In genomic region chr7:94449151-94449725, GRCh38 we compare ENCODE assay signal across 9 cellular contexts. TPM values are rescaled to one million over a fixed set of nuclear protein-coding genes. Genes with fewer than 3 reads are reported as not detected.
A peak's percentile ranks its signal among the peaks of the same experiment; 100 is the strongest.
DNase-seq lines count a peak whose midpoint lies in the region; ATAC-seq, FAIRE-seq and TF ChIP-seq lines count a peak whose summit lies in the region.
"Had no signal": no experiment of that assay in that cellular context is flagged by ENCODE, and none has a peak within 500 bp of the region (broad histone marks: within the 10 kb centered on the region; RNA-seq: fewer than 3 reads in every experiment).

No MANE protein-coding gene starts in this region.

- no peak for DNase-seq in CD8-positive, alpha-beta T cell
- DNase-seq in endothelial cell of umbilical vein (ENCODE audit: low read depth, low spot score) (peak; percentile 51), COLO668 (lab: John Stamatoyannopoulos, UW; ENCODE audit: unreplicated experiment) (no peak)

- H3K4me3 ChIP-seq in CD8-positive, alpha-beta T cell (ENCODE audit: low read depth, low read length) = no peak overlapping the region
- no peak overlapping the region for H3K4me3 ChIP-seq in endothelial cell of umbilical vein (replicated peaks in 1 of 3; ENCODE audit: insufficient read depth in 1 of 3, low read depth in 1 of 3, low read length in 3 of 3)
- H3K4me3 ChIP-seq in neural cell (ENCODE audit: low read length) = no peak overlapping the region

- TF ChIP-seq POLR2A in endothelial cell of umbilical vein (IDR thresholded peaks at IDR 0.05; ENCODE audit: low read depth, low read length) = no peak

- no peaks in the 10 kb centered on the region for H3K36me3 ChIP-seq in CD8-positive, alpha-beta T cell (ENCODE audit: insufficient read depth, low read length)
- no peaks in the 10 kb centered on the region for H3K36me3 ChIP-seq in endothelial cell of umbilical vein (ENCODE audit: control insufficient read depth in 2 of 2, extremely low read depth in 1 of 2, insufficient read depth in 2 of 2, low read length in 2 of 2)
- H3K36me3 ChIP-seq in neural cell (ENCODE audit: insufficient read depth, low read length) = no peaks in the 10 kb centered on the region

- peaks cover 10% of the 10 kb centered on the region for H3K27me3 Mint-ChIP-seq in CD8-positive, alpha-beta T cell (ENCODE audit: low read depth)

- no peaks in the 10 kb centered on the region for H3K9me3 ChIP-seq in CD8-positive, alpha-beta T cell (ENCODE audit: low read length)
- H3K9me3 ChIP-seq in endothelial cell of umbilical vein (replicated peaks; ENCODE audit: control insufficient read depth, insufficient read depth, low read length) (no peaks in the 10 kb centered on the region), neural cell (ENCODE audit: low read length) (no peaks in the 10 kb centered on the region)

- no peaks in the 10 kb centered on the region for H3K4me1 ChIP-seq in CD8-positive, alpha-beta T cell (ENCODE audit: insufficient read depth, low read length)
- peaks cover 3% of the 10 kb centered on the region for H3K4me1 ChIP-seq in endothelial cell of umbilical vein (ENCODE audit: control insufficient read depth, extremely low read depth, insufficient read depth, low read length)

- FAIRE-seq in endothelial cell of umbilical vein (lab: Jason Lieb, UNC) = peak; percentile 70

- no peaks in the 10 kb centered on the region for H3K36me3 Mint-ChIP-seq in CD8-positive, alpha-beta T cell
- H3K36me3 Mint-ChIP-seq: IgD-negative memory B cell had no signal

- H3K79me2 ChIP-seq in endothelial cell of umbilical vein (ENCODE audit: control insufficient read depth, insufficient read depth, low read length) (no peaks in the 10 kb centered on the region), neural cell (replicated peaks; ENCODE audit: insufficient read depth, low read length) (no peaks in the 10 kb centered on the region)

- no peak overlapping the region for H2AFZ ChIP-seq in endothelial cell of umbilical vein (ENCODE audit: low read depth, low read length)
- no peak overlapping the region for H2AFZ ChIP-seq in neural cell (ENCODE audit: low read depth, low read length)

- H3K9me3 Mint-ChIP-seq in CD8-positive, alpha-beta T cell = no peaks in the 10 kb centered on the region
- H3K9me3 Mint-ChIP-seq: IgD-negative memory B cell had no signal

- POLR2A ChIA-PET in CD8-positive, alpha-beta T cell (lab: Charles Lee) = interaction anchor here (1.1 kb wide), 1 partner anchor 10 kb away, joined by 3 read pairs; no protein-coding TSS in a partner anchor
- POLR2A ChIA-PET in endothelial cell of umbilical vein (lab: Charles Lee) = no interaction called here

- no peaks in the 10 kb centered on the region for H3K9me1 ChIP-seq in endothelial cell of umbilical vein (replicated peaks; ENCODE audit: control insufficient read depth, extremely low read depth, insufficient read depth, low read length)

- H3K27ac ChIP-seq in CD8-positive, alpha-beta T cell (ENCODE audit: low read depth, low read length) = no peak overlapping the region
- no peak overlapping the region for H3K27ac ChIP-seq in endothelial cell of umbilical vein (ENCODE audit: insufficient read depth, low read depth, low read length)
- H3K27ac ChIP-seq in neural cell (ENCODE audit: low read length) = no peak overlapping the region

- no peak overlapping the region for H3K9ac ChIP-seq in endothelial cell of umbilical vein (replicated peaks; ENCODE audit: extremely low read depth, insufficient read depth, low read length)
- no peak overlapping the region for H3K9ac ChIP-seq in neural cell (ENCODE audit: low read length)

- H3K27ac Mint-ChIP-seq in CD8-positive, alpha-beta T cell = no peak overlapping the region
- H3K27ac Mint-ChIP-seq: IgD-negative memory B cell had no signal

- no peaks in the 10 kb centered on the region for H3K4me1 Mint-ChIP-seq in CD8-positive, alpha-beta T cell (ENCODE audit: low read depth)

- dilution Hi-C loops in endothelial cell of umbilical vein (cut with MboI; ENCODE audit: extremely low pct_ligation_motif_present, low sequenced_read_pairs) = loop anchor here (25.0 kb wide), 1 partner anchor 162 kb away; no protein-coding TSS in a partner anchor

- TF ChIP-seq EP300 in Ishikawa (IDR thresholded peaks at IDR 0.05; ENCODE audit: borderline replicate concordance) (no peak), neural cell (conservative IDR thresholded peaks at IDR 0.05; ENCODE audit: poor library complexity, severe bottlenecking) (no peak)

- no peaks in the 10 kb centered on the region for H4K20me1 ChIP-seq in endothelial cell of umbilical vein (replicated peaks; ENCODE audit: control insufficient read depth, extremely low read depth, insufficient read depth, low read length)
- H4K20me1 ChIP-seq in neural cell (ENCODE audit: insufficient read depth) = no peaks in the 10 kb centered on the region

- H3K4me2 ChIP-seq in endothelial cell of umbilical vein (ENCODE audit: insufficient read depth, low read length) (no peak overlapping the region), neural cell (ENCODE audit: low read length) (no peak overlapping the region)

- no peaks in the 10 kb centered on the region for H3K27me3 ChIP-seq in CD8-positive, alpha-beta T cell (ENCODE audit: insufficient read depth, low read length)
- H3K27me3 ChIP-seq in endothelial cell of umbilical vein (ENCODE audit: control insufficient read depth in 2 of 2, insufficient read depth in 2 of 2, low read length in 2 of 2) = no peaks in the 10 kb centered on the region
- no peaks in the 10 kb centered on the region for H3K27me3 ChIP-seq in neural cell (ENCODE audit: insufficient read depth, low read depth, low read length)

- intact Hi-C loops in CD8-positive, alpha-beta T cell (cut with DNase I, micrococcal nuclease) = loop anchor here (1.0 to 5.0 kb wide), 3 partner anchors 63 to 1028 kb away; no protein-coding TSS in a partner anchor
- intact Hi-C loops in endothelial cell of umbilical vein (cut with micrococcal nuclease) = loop anchor here (1.0 to 10.0 kb wide), 7 partner anchors 207 to 1028 kb away; partner anchors contain the start of gene SGCE

- CTCF ChIA-PET in CD8-positive, alpha-beta T cell (lab: Charles Lee) = interaction anchor here (0.9 to 4.1 kb wide), 12 partner anchors 8 to 1028 kb away, joined by 3 to 88 read pairs (median 4); partner anchors contain the start of gene SGCE
- CTCF ChIA-PET in endothelial cell of umbilical vein (lab: Charles Lee) = interaction anchor here (0.6 to 7.5 kb wide), 111 partner anchors 8 to 1241 kb away, joined by 3 to 131 read pairs (median 4); partner anchors contain the start of genes ASB4, CASD1 and SGCE

- peak; percentile 36 for ATAC-seq in CD8-positive, alpha-beta T cell
- peak; percentile 76 for ATAC-seq in GM19351 (IDR thresholded peaks at IDR 0.05; ENCODE audit: unreplicated experiment)
- ATAC-seq in HG03457 (IDR thresholded peaks at IDR 0.05; ENCODE audit: unreplicated experiment) = no peak

- H3F3A ChIP-seq in neural cell (ENCODE audit: insufficient read depth, low read length, poor library complexity, severe bottlenecking) = peaks cover 11% of the 10 kb centered on the region

- TF ChIP-seq CTCF in CD8-positive, alpha-beta T cell (IDR thresholded peaks at IDR 0.05) = peak; percentile 73
- TF ChIP-seq CTCF in endothelial cell of umbilical vein (IDR thresholded peaks at IDR 0.05; ENCODE audit: extremely low read depth in 1 of 2, insufficient read depth in 1 of 2, low read depth in 1 of 2, low read length in 2 of 2) (peak; percentile 27 to 38), neural cell (IDR thresholded peaks at IDR 0.05; ENCODE audit: poor library complexity, severe bottlenecking) (peak; percentile 61)

- no peaks in the 10 kb centered on the region for H3K9me2 ChIP-seq in neural cell (ENCODE audit: insufficient read depth, low read length)

- no peak overlapping the region for H3K4me3 Mint-ChIP-seq in CD8-positive, alpha-beta T cell
- H3K4me3 Mint-ChIP-seq: IgD-negative memory B cell had no signal

- BruUV-seq in endothelial cell of umbilical vein (replicated peaks; lab: Mats Ljungman, UMichigan) = no TSS peak

- TF ChIP-seq RAD21 in Ishikawa (IDR thresholded peaks at IDR 0.05; ENCODE audit: low read depth) = peak; percentile 83
- TF ChIP-seq RAD21 in neural cell (conservative IDR thresholded peaks at IDR 0.05) = peak; percentile 70

TF ChIP-seq in PFSK-1, 5 proteins besides CTCF, POLR2A, EP300 and RAD21:
- no peak for TF ChIP-seq FOXP2 (optimal IDR thresholded peaks at IDR 0.05; ENCODE audit: borderline replicate concordance, extremely low read depth, extremely low read length, insufficient read depth)
- 0 out of 2 replicates have a peak, but pooled peaks have one; percentile 16 for TF ChIP-seq TAF1 (IDR thresholded peaks at IDR 0.05; ENCODE audit: borderline replicate concordance, insufficient read depth, low read length)

TF ChIP-seq in endothelial cell of umbilical vein, 7 proteins besides CTCF, POLR2A, EP300 and RAD21 (continues in another document):
- TF ChIP-seq MAX (IDR thresholded peaks at IDR 0.05; ENCODE audit: insufficient read depth, insufficient read length) = no peak
- no peak for TF ChIP-seq FOS (IDR thresholded peaks at IDR 0.05; ENCODE audit: borderline replicate concordance, insufficient read depth, low read length)
- TF ChIP-seq EZH2 (IDR thresholded peaks at IDR 0.05; ENCODE audit: borderline replicate concordance, low read depth, low read length, severe bottlenecking) = no peak

RNA-seq across cellular contexts. Expression of gene COL1A2, which starts 54.5 kb away (rescaled TPM):
- not detected for total RNA-seq in CD8-positive, alpha-beta T cell
- 284 TPM for polyA plus RNA-seq in PFSK-1 (2012; ENCODE audit: insufficient read length, low read depth)
- total RNA-seq in endothelial cell of umbilical vein = 5.6 and 40.8 TPM in 2 replicates
- polyA plus RNA-seq in endothelial cell of umbilical vein (26.9 and 28.9 TPM in 2 replicates), neural cell (2.3 and 2.5 TPM in 2 replicates)
- polyA plus RNA-seq in endothelial cell of umbilical vein (2011; cell fraction: cytosol; rRNA removed) = 20.3 and 26.0 TPM in 2 replicates
- 45.0 and 63.2 TPM in 2 replicates for polyA plus RNA-seq in endothelial cell of umbilical vein (2011; cell fraction: nucleus; rRNA removed)
- polyA plus RNA-seq in endothelial cell of umbilical vein (2012) = 3.9 and 5.7 TPM in 2 replicates
- polyA minus RNA-seq in endothelial cell of umbilical vein (31.0 and 41.5 TPM in 2 replicates), neural cell (3.4 and 4.1 TPM in 2 replicates)
- polyA minus RNA-seq in endothelial cell of umbilical vein (2011; cell fraction: cytosol; rRNA and poly(A)+ RNA removed) = not detected
- polyA minus RNA-seq in endothelial cell of umbilical vein (2011; cell fraction: nucleus; rRNA and poly(A)+ RNA removed) = 17.7 and 24.1 TPM in 2 replicates
- polyA plus RNA-seq: IgD-negative memory B cell had no signal
